Comparison of ENCODE assay signal across 18 cellular contexts in the genomic region with DNA sequence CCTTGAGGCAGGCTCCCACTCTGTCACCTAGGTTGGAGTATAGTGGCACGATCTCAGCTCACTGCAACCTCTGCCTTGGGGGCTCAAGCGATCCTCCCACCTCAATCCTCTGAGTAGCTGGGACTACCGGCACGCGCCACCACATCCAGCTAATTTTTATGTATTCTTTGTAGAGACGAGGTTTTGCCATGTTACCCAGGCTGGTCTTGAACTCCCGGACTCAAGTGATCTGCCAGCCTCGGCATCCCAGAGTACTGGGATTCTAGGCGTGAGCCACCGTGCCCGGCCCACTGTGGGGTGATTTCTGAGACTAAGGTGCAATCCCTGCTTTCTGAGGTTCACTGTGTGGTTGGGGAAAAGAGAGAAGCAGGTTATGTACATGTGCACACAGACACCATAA. TPM values are rescaled to one million over a fixed set of nuclear protein-coding genes. Genes with fewer than 3 reads are reported as not detected.
DNase-seq lines count a peak whose midpoint lies in the region; ATAC-seq and TF ChIP-seq lines count a peak whose summit lies in the region.
"Had no signal": no experiment of that assay in that cellular context is flagged by ENCODE, and none has a peak within 500 bp of the region (broad histone marks: within the 10 kb centered on the region; RNA-seq: fewer than 3 reads in every experiment).

No MANE protein-coding gene starts in this region.

- no peak overlapping the region for H4K91ac ChIP-seq in mesenchymal stem cell (ENCODE audit: low read length)

- no peaks in the 10 kb centered on the region for H3K9me3 ChIP-seq in heart right ventricle
- no peaks in the 10 kb centered on the region for H3K9me3 ChIP-seq in mesenchymal stem cell (ENCODE audit: control insufficient read depth, low read length)
- H3K9me3 ChIP-seq in sigmoid colon: no peaks in the 10 kb centered on the region
- no peaks in the 10 kb centered on the region for H3K9me3 ChIP-seq in CD8-positive, alpha-beta T cell (ENCODE audit: low read length)
- H3K9me3 ChIP-seq: A549 had no signal

- POLR2A ChIA-PET in CD8-positive, alpha-beta T cell (lab: Charles Lee): interaction anchor here (0.8 to 0.9 kb wide), 2 partner anchors 10 to 14 kb away, joined by 3 to 5 read pairs; no protein-coding TSS in a partner anchor

- no peak overlapping the region for H3K14ac ChIP-seq in mesenchymal stem cell (ENCODE audit: low read length in 2 of 2)

- peak; percentile 21 for DNase-seq in Right ventricle myocardium inferior (ENCODE audit: missing footprints)
- no peak for DNase-seq in heart right ventricle
- no peak for DNase-seq in mesenchymal stem cell
- DNase-seq in sigmoid colon: peak; percentile 25
- DNase-seq in CD8-positive, alpha-beta T cell: no peak
- DNase-seq in LoVo (ENCODE audit: low spot score): no peak
- DNase-seq: AML-193, COR-L47, DMS 273 treated with DMSO at 0.1 percent for 48 hours, HFFc6 had no signal

- H2AK5ac ChIP-seq in mesenchymal stem cell (ENCODE audit: low read length, severe bottlenecking): peak overlapping the region; percentile 40

- H3K4me1 Mint-ChIP-seq in CD8-positive, alpha-beta T cell (ENCODE audit: low read depth): peaks cover 13% of the 10 kb centered on the region

- no peak overlapping the region for H2BK15ac ChIP-seq in mesenchymal stem cell (ENCODE audit: low read depth, poor library complexity, severe bottlenecking)

- no peak overlapping the region for H3K9ac ChIP-seq in mesenchymal stem cell (ENCODE audit: low read length)

- intact Hi-C loops in Right ventricle myocardium inferior (cut with DNase I): no loop called here
- intact Hi-C loops in heart right ventricle (cut with DNase I): loop anchor here in 1 of 10 donors (5.0 kb wide), 1 partner anchor 49 kb away; no protein-coding TSS in a partner anchor
- intact Hi-C loops in sigmoid colon (cut with DNase I): no loop called here
- intact Hi-C loops in CD8-positive, alpha-beta T cell (cut with DNase I, micrococcal nuclease): no loop called here

- H2AFZ ChIP-seq in mesenchymal stem cell (ENCODE audit: low read depth, low read length): no peak overlapping the region
- H2AFZ ChIP-seq: GM23338 had no signal

- H3K36me3 ChIP-seq in heart right ventricle (no peaks in the 10 kb centered on the region), mesenchymal stem cell (ENCODE audit: control insufficient read depth in 1 of 2, insufficient read depth in 2 of 2, low read depth in 1 of 2, low read length in 2 of 2) (no peaks in the 10 kb centered on the region), sigmoid colon (no peaks in the 10 kb centered on the region)
- no peaks in the 10 kb centered on the region for H3K36me3 ChIP-seq in CD8-positive, alpha-beta T cell (ENCODE audit: insufficient read depth, low read length)

- H3K9me3 Mint-ChIP-seq in CD8-positive, alpha-beta T cell: peaks cover 2% of the 10 kb centered on the region
- H3K9me3 Mint-ChIP-seq: CD8-positive, alpha-beta memory T cell; HFFc6 had no signal

- no peak overlapping the region for H3K27ac ChIP-seq in heart right ventricle
- no peak overlapping the region for H3K27ac ChIP-seq in mesenchymal stem cell (ENCODE audit: low read length, poor library complexity, severe bottlenecking)
- no peak overlapping the region for H3K27ac ChIP-seq in sigmoid colon
- no peak overlapping the region for H3K27ac ChIP-seq in CD8-positive, alpha-beta T cell (ENCODE audit: low read depth, low read length)
- H3K27ac ChIP-seq: 22Rv1, A549 had no signal

- CTCF ChIA-PET in CD8-positive, alpha-beta T cell (lab: Charles Lee): interaction anchor here (3.7 to 3.9 kb wide), 2 partner anchors 14 to 15 kb away, joined by 22 read pairs; no protein-coding TSS in a partner anchor

- no peaks in the 10 kb centered on the region for H3K27me3 ChIP-seq in heart right ventricle
- no peaks in the 10 kb centered on the region for H3K27me3 ChIP-seq in mesenchymal stem cell (ENCODE audit: control insufficient read depth in 1 of 2, insufficient read depth in 1 of 2, low read length in 2 of 2)
- H3K27me3 ChIP-seq in sigmoid colon: no peaks in the 10 kb centered on the region
- H3K27me3 ChIP-seq in CD8-positive, alpha-beta T cell (ENCODE audit: insufficient read depth, low read length): no peaks in the 10 kb centered on the region

- no peak overlapping the region for H3K4ac ChIP-seq in mesenchymal stem cell (ENCODE audit: low read depth in 1 of 2, low read length in 2 of 2)

- no peak for TF ChIP-seq CTCF in heart right ventricle (IDR thresholded peaks at IDR 0.05)
- TF ChIP-seq CTCF in sigmoid colon (IDR thresholded peaks at IDR 0.05): no peak
- TF ChIP-seq CTCF in CD8-positive, alpha-beta T cell (IDR thresholded peaks at IDR 0.05): no peak

- no peak overlapping the region for H2BK120ac ChIP-seq in mesenchymal stem cell (ENCODE audit: low read depth, low read length)

- no peaks in the 10 kb centered on the region for H3K36me3 Mint-ChIP-seq in CD8-positive, alpha-beta T cell
- H3K36me3 Mint-ChIP-seq: CD8-positive, alpha-beta memory T cell had no signal

- no peaks in the 10 kb centered on the region for H3K27me3 Mint-ChIP-seq in CD8-positive, alpha-beta T cell (ENCODE audit: low read depth)

- no peak overlapping the region for H3K23ac ChIP-seq in mesenchymal stem cell (ENCODE audit: low read length in 2 of 2)

- H3K4me1 ChIP-seq in heart right ventricle: peaks cover 0 to 17% (median 10%) of the 10 kb centered on the region in 9 donors
- H3K4me1 ChIP-seq in mesenchymal stem cell (ENCODE audit: control insufficient read depth, insufficient read depth, low read depth, low read length): peaks cover 27% of the 10 kb centered on the region
- H3K4me1 ChIP-seq in sigmoid colon: peaks cover 0 to 15% (median 10%) of the 10 kb centered on the region in 4 donors
- peaks cover 2% of the 10 kb centered on the region for H3K4me1 ChIP-seq in CD8-positive, alpha-beta T cell (ENCODE audit: insufficient read depth, low read length)

- H3K79me1 ChIP-seq in mesenchymal stem cell (replicated peaks; ENCODE audit: low read length, poor library complexity, severe bottlenecking): peaks cover 1% of the 10 kb centered on the region

- no peak overlapping the region for H3K4me2 ChIP-seq in mesenchymal stem cell (ENCODE audit: low read length, poor library complexity, severe bottlenecking)
- H3K4me2 ChIP-seq: A549, GM23338 had no signal

- 96 to 98% methylated on average over 11 of the region's 11 CpGs for WGBS in heart right ventricle, 2 donors
- 97% methylated on average over 10 of the region's 11 CpGs for WGBS in mesenchymal stem cell
- 96 to 97% methylated on average over 11 of the region's 11 CpGs for WGBS in sigmoid colon, 2 donors

- TF ChIP-seq EP300 in sigmoid colon (IDR thresholded peaks at IDR 0.05): no peak

- H3K4me3 ChIP-seq in heart right ventricle (no peak overlapping the region), mesenchymal stem cell (ENCODE audit: insufficient read depth in 1 of 2, low read depth in 1 of 2, low read length in 2 of 2) (no peak overlapping the region), sigmoid colon (no peak overlapping the region)
- no peak overlapping the region for H3K4me3 ChIP-seq in CD8-positive, alpha-beta T cell (ENCODE audit: low read depth, low read length)
- H3K4me3 ChIP-seq: A549, GM23338 had no signal

- TF ChIP-seq POLR2A in sigmoid colon (IDR thresholded peaks at IDR 0.05): no peak

- no peak overlapping the region for H3K4me3 Mint-ChIP-seq in CD8-positive, alpha-beta T cell
- H3K4me3 Mint-ChIP-seq: CD8-positive, alpha-beta memory T cell; GM23338; HFFc6 had no signal

- no peak overlapping the region for H2BK12ac ChIP-seq in mesenchymal stem cell (ENCODE audit: low read length in 2 of 2)

- no peak overlapping the region for H2BK5ac ChIP-seq in mesenchymal stem cell (ENCODE audit: low read depth, low read length, poor library complexity, severe bottlenecking)

- H3K27ac Mint-ChIP-seq in CD8-positive, alpha-beta T cell: no peak overlapping the region
- H3K27ac Mint-ChIP-seq: GM23338, HFFc6 had no signal

- no peak overlapping the region for H4K8ac ChIP-seq in mesenchymal stem cell (ENCODE audit: low read length)

- no peak for ATAC-seq in Right ventricle myocardium inferior
- ATAC-seq in heart right ventricle: no peak
- no peak for ATAC-seq in HG03342 (IDR thresholded peaks at IDR 0.05; ENCODE audit: unreplicated experiment)
- ATAC-seq in CD8-positive, alpha-beta T cell: no peak
- ATAC-seq: HCT116 had no signal

- no peak overlapping the region for H3K18ac ChIP-seq in mesenchymal stem cell (ENCODE audit: low read depth in 1 of 2, low read length in 2 of 2)

RNA-seq across cellular contexts. Expression of a gene that starts 12.0 kb away (rescaled TPM):
- not detected for total RNA-seq in Right ventricle myocardium inferior
- not detected for total RNA-seq in heart right ventricle
- polyA plus RNA-seq in heart right ventricle: not detected
- not detected for polyA plus RNA-seq in mesenchymal stem cell (2013, experiment 1 of 2)
- polyA plus RNA-seq in mesenchymal stem cell (2013, experiment 2 of 2): not detected
- total RNA-seq in sigmoid colon: not detected
- under 1 TPM in 1 of 3 donors, not detected in 2; 0.16 TPM for polyA plus RNA-seq in sigmoid colon
- total RNA-seq in CD8-positive, alpha-beta T cell: not detected
- total RNA-seq: CD8-positive, alpha-beta memory T cell; GM23338; H7; HFFc6 had no signal
- polyA plus RNA-seq: BJ; CD8-positive, alpha-beta memory T cell; GM23338 had no signal

Comparison
In these comparisons a context has a peak if more than half of its experiments do, and no peak if none do; other contexts are left out.
1. DNase-seq: peak in Right ventricle myocardium inferior (single experiment) and sigmoid colon (single experiment); none in heart right ventricle (0 of 2), mesenchymal stem cell (single experiment), CD8-positive, alpha-beta T cell (0 of 7) and LoVo (single experiment).